In genomic region chr12:54744590-54744989, GRCh38 we compare ENCODE assay signal across 21 cellular contexts.
DNase-seq lines count a peak whose midpoint lies in the region; ATAC-seq and TF ChIP-seq lines count a peak whose summit lies in the region.
"Had no signal": no experiment of that assay in that cellular context is flagged by ENCODE, and none has a peak within 500 bp of the region (broad histone marks: within the 10 kb centered on the region; RNA-seq: fewer than 3 reads in every experiment).

No MANE protein-coding gene starts in this region.

- peak; percentile 36 for ATAC-seq in left lobe of liver
- ATAC-seq in activated naive CD8-positive, alpha-beta T cell treated with anti-CD3 and anti-CD28 coated beads, Interleukin-2, amount 50 U/mL, for 24 hours, result no peak

- H3K27me3 Mint-ChIP-seq in endodermal cell (ENCODE audit: insufficient read depth) (no peaks in the 10 kb centered on the region), endothelial cell (ENCODE audit: unreplicated experiment) (no peaks in the 10 kb centered on the region)
- no peaks in the 10 kb centered on the region for H3K27me3 Mint-ChIP-seq in activated naive CD8-positive, alpha-beta T cell treated with anti-CD3 and anti-CD28 coated beads, Interleukin-2, amount 50 U/mL, for 24 hours
- H3K27me3 Mint-ChIP-seq: CD4-positive, alpha-beta memory T cell had no signal

- H3K27ac Mint-ChIP-seq in endodermal cell, result no peak overlapping the region
- H3K27ac Mint-ChIP-seq in endothelial cell (ENCODE audit: unreplicated experiment), result no peak overlapping the region
- no peak overlapping the region for H3K27ac Mint-ChIP-seq in activated naive CD8-positive, alpha-beta T cell treated with anti-CD3 and anti-CD28 coated beads, Interleukin-2, amount 50 U/mL, for 24 hours
- H3K27ac Mint-ChIP-seq: CD14-positive monocyte; CD4-positive, CD25-positive, alpha-beta regulatory T cell had no signal

- H3K4me1 ChIP-seq in endodermal cell (ENCODE audit: control insufficient read depth, insufficient read depth, low read length) (no peaks in the 10 kb centered on the region), testis (peaks cover 13% of the 10 kb centered on the region)
- H3K4me1 ChIP-seq: BE2C had no signal

- TF ChIP-seq CTCF in endodermal cell (conservative IDR thresholded peaks at IDR 0.05) (no peak), testis (IDR thresholded peaks at IDR 0.05) (no peak), endothelial cell (IDR thresholded peaks at IDR 0.05; ENCODE audit: unreplicated experiment) (no peak)

- H3K27me3 ChIP-seq in endodermal cell (ENCODE audit: control insufficient read depth, insufficient read depth, low read length, poor library complexity, severe bottlenecking), result no peaks in the 10 kb centered on the region
- no peaks in the 10 kb centered on the region for H3K27me3 ChIP-seq in testis
- H3K27me3 ChIP-seq: BE2C, BLaER1 had no signal

- H3K27ac ChIP-seq in endodermal cell (ENCODE audit: low read depth, low read length) (no peak overlapping the region), testis (peak overlapping the region in 1 of 2 donors; percentile 18)
- H3K27ac ChIP-seq: BLaER1 had no signal

- peak overlapping the region; percentile 45 for H3K4me3 ChIP-seq in endodermal cell (ENCODE audit: low read length)
- no peak overlapping the region for H3K4me3 ChIP-seq in testis
- H3K4me3 ChIP-seq: BLaER1 had no signal

- H3K9ac ChIP-seq in endodermal cell (ENCODE audit: extremely low read depth, low read length, poor library complexity, severe bottlenecking), result no peak overlapping the region
- H3K9ac ChIP-seq: BLaER1 had no signal

- H3K9me3 Mint-ChIP-seq in endodermal cell (peaks cover 30% of the 10 kb centered on the region), endothelial cell (ENCODE audit: unreplicated experiment) (no peaks in the 10 kb centered on the region)
- H3K9me3 Mint-ChIP-seq in activated naive CD8-positive, alpha-beta T cell treated with anti-CD3 and anti-CD28 coated beads, Interleukin-2, amount 50 U/mL, for 24 hours, result no peaks in the 10 kb centered on the region

- H3K36me3 Mint-ChIP-seq in endodermal cell (ENCODE audit: low read depth) (peaks cover 5% of the 10 kb centered on the region), endothelial cell (ENCODE audit: low read depth, unreplicated experiment) (no peaks in the 10 kb centered on the region)
- no peaks in the 10 kb centered on the region for H3K36me3 Mint-ChIP-seq in activated naive CD8-positive, alpha-beta T cell treated with anti-CD3 and anti-CD28 coated beads, Interleukin-2, amount 50 U/mL, for 24 hours (ENCODE audit: low read depth)
- H3K36me3 Mint-ChIP-seq: CD14-positive monocyte; CD4-positive, CD25-positive, alpha-beta regulatory T cell had no signal

- DNase-seq in HuH-7 (ENCODE audit: low spot score) (peak; percentile 16), endodermal cell (no peak), left lobe of liver (ENCODE audit: low spot score) (no peak), testis (peak; percentile 57), SK-N-DZ (ENCODE audit: low spot score) (no peak), endothelial cell (ENCODE audit: low spot score) (no peak), activated gamma-delta T cell (lab: John Stamatoyannopoulos, UW) (no peak)
- no peak for DNase-seq in activated naive CD8-positive, alpha-beta T cell treated with anti-CD3 and anti-CD28 coated beads, Interleukin-2, amount 50 U/mL, for 24 hours
- DNase-seq: 8988T; ACHN; BE2C; C1 segment of cervical spinal cord; Calu3; CD4-positive, alpha-beta memory T cell; CD4-positive, CD25-positive, alpha-beta regulatory T cell; CD8-positive, alpha-beta memory T cell; COR-L47; DMS79 treated with DMSO at 0.1 percent for 48 hours; GF-D8 had no signal

- H3K4me3 Mint-ChIP-seq in endodermal cell (no peak overlapping the region), endothelial cell (ENCODE audit: unreplicated experiment) (no peak overlapping the region)
- no peak overlapping the region for H3K4me3 Mint-ChIP-seq in activated naive CD8-positive, alpha-beta T cell treated with anti-CD3 and anti-CD28 coated beads, Interleukin-2, amount 50 U/mL, for 24 hours
- H3K4me3 Mint-ChIP-seq: CD14-positive monocyte; CD4-positive, CD25-positive, alpha-beta regulatory T cell; CD8-positive, alpha-beta memory T cell had no signal

- no peak for TF ChIP-seq POLR2A in testis (IDR thresholded peaks at IDR 0.05)

- WGBS in endodermal cell (ENCODE audit: insufficient coverage in 1 of 2, insufficient read length in 1 of 2), 2 experiments, result 68 to 100% methylated on average over 1 to 2 of the region's 2 CpGs
- 36 to 41% methylated on average over 2 of the region's 2 CpGs for WGBS in testis, 2 donors

- H3K9me3 ChIP-seq in endodermal cell (ENCODE audit: control insufficient read depth, low read length), result peaks cover 21% of the 10 kb centered on the region
- no peaks in the 10 kb centered on the region for H3K9me3 ChIP-seq in testis
- H3K9me3 ChIP-seq: BE2C, BLaER1 had no signal

- H3K36me3 ChIP-seq in endodermal cell (ENCODE audit: control insufficient read depth, insufficient read depth, low read length) (no peaks in the 10 kb centered on the region), testis (ENCODE audit: low read depth, missing control alignments) (no peaks in the 10 kb centered on the region)
- H3K36me3 ChIP-seq: BE2C, BLaER1 had no signal

- intact Hi-C loops in testis (cut with DNase I; ENCODE audit: low total_unique reads), result no loop called here

- H3K4me1 Mint-ChIP-seq in endodermal cell, result no peaks in the 10 kb centered on the region
- no peaks in the 10 kb centered on the region for H3K4me1 Mint-ChIP-seq in endothelial cell (ENCODE audit: unreplicated experiment)
- peaks cover 39% of the 10 kb centered on the region for H3K4me1 Mint-ChIP-seq in activated naive CD8-positive, alpha-beta T cell treated with anti-CD3 and anti-CD28 coated beads, Interleukin-2, amount 50 U/mL, for 24 hours

Comparison
In these comparisons a context has a peak if more than half of its experiments do, and no peak if none do; other contexts are left out.
1. DNase-seq: peak in HuH-7 (single experiment) and testis (single experiment); none in endodermal cell (single experiment), left lobe of liver (single experiment), SK-N-DZ (single experiment), endothelial cell (single experiment), activated gamma-delta T cell (single experiment) and activated naive CD8-positive, alpha-beta T cell treated with anti-CD3 and anti-CD28 coated beads, Interleukin-2, amount 50 U/mL, for 24 hours (single experiment).